In the genomic region with DNA sequence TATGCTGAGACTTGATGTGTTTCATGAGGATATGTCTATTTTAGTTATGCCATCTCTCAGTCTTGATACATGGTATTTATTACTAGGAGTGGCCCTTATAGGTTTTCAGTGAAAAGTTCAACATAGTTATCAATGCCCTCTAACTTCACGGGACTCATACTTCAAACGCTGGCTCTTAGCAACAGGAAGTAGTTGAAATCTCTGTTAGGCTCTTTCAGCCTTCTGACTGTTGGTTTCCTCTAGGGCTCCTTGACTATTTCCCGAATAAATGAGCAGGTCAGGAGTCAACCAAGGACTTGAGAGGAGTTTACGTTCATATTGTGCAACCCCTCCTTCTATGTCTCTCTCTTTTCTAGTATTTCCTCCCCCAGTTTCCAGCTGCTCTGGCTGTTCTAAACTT, we compare ENCODE assay signal across 13 cellular contexts.
DNase-seq lines count a peak whose midpoint lies in the region; ATAC-seq, FAIRE-seq and TF ChIP-seq lines count a peak whose summit lies in the region.
"Had no signal": no experiment of that assay in that cellular context is flagged by ENCODE, and none has a peak within 500 bp of the region (broad histone marks: within the 10 kb centered on the region; RNA-seq: fewer than 3 reads in every experiment).

No MANE protein-coding gene starts in this region.

- H3K27me3 Mint-ChIP-seq in type B pancreatic cell = no peaks in the 10 kb centered on the region

- H3K4me1 ChIP-seq in endothelial cell of umbilical vein (ENCODE audit: control insufficient read depth, extremely low read depth, insufficient read depth, low read length) (no peaks in the 10 kb centered on the region), left lung (peaks cover 0 to 4% of the 10 kb centered on the region in 2 donors), thyroid gland (no peaks in the 10 kb centered on the region)
- H3K4me1 ChIP-seq: BLaER1 treated with 17β-estradiol and CSF1 and Interleukin-3, amounts not matched to agents 10 nM and 100 nM; SJSA1 had no signal

- ATAC-seq in left lung = peak; percentile 88

- no peaks in the 10 kb centered on the region for H3K36me3 Mint-ChIP-seq in type B pancreatic cell

- H2AFZ ChIP-seq in endothelial cell of umbilical vein (ENCODE audit: low read depth, low read length) = no peak overlapping the region

- WGBS in thyroid gland, 2 donors = 23 to 25% methylated on average over 4 of the region's 4 CpGs

- dilution Hi-C loops in endothelial cell of umbilical vein (cut with MboI; ENCODE audit: extremely low pct_ligation_motif_present, low sequenced_read_pairs) = no loop called here

- H3K4me3 ChIP-seq in endothelial cell of umbilical vein (replicated peaks in 1 of 3; ENCODE audit: insufficient read depth in 1 of 3, low read depth in 1 of 3, low read length in 3 of 3) (no peak overlapping the region), left lung (no peak overlapping the region), thyroid gland (replicated peaks in 1 of 3) (no peak overlapping the region)
- H3K4me3 ChIP-seq: BLaER1 treated with 17β-estradiol and CSF1 and Interleukin-3, amounts not matched to agents 10 nM and 100 nM; SJSA1 had no signal

- no peaks in the 10 kb centered on the region for H3K9me3 Mint-ChIP-seq in type B pancreatic cell

- peak overlapping the region; percentile 7 for H3K4me3 Mint-ChIP-seq in type B pancreatic cell

- peaks cover 17% of the 10 kb centered on the region for H3K4me1 Mint-ChIP-seq in type B pancreatic cell (ENCODE audit: unreplicated experiment)

- POLR2A ChIA-PET in endothelial cell of umbilical vein (lab: Charles Lee) = no interaction called here

- no peaks in the 10 kb centered on the region for H3K9me1 ChIP-seq in endothelial cell of umbilical vein (replicated peaks; ENCODE audit: control insufficient read depth, extremely low read depth, insufficient read depth, low read length)

- H3K4me2 ChIP-seq in endothelial cell of umbilical vein (ENCODE audit: insufficient read depth, low read length) = no peak overlapping the region
- H3K4me2 ChIP-seq: BLaER1 treated with 17β-estradiol and CSF1 and Interleukin-3, amounts not matched to agents 10 nM and 100 nM had no signal

- no peaks in the 10 kb centered on the region for H4K20me1 ChIP-seq in endothelial cell of umbilical vein (replicated peaks; ENCODE audit: control insufficient read depth, extremely low read depth, insufficient read depth, low read length)
- H4K20me1 ChIP-seq: BLaER1 treated with 17β-estradiol and CSF1 and Interleukin-3, amounts not matched to agents 10 nM and 100 nM had no signal

- H3K27ac ChIP-seq in endothelial cell of umbilical vein (ENCODE audit: insufficient read depth, low read depth, low read length) (no peak overlapping the region), left lung (peak overlapping the region in 1 of 2 donors; percentile 33), thyroid gland (no peak overlapping the region)
- H3K27ac ChIP-seq: BLaER1 treated with 17β-estradiol and CSF1 and Interleukin-3, amounts not matched to agents 10 nM and 100 nM; SJSA1 had no signal

- H3K79me2 ChIP-seq in endothelial cell of umbilical vein (ENCODE audit: control insufficient read depth, insufficient read depth, low read length) = no peaks in the 10 kb centered on the region

- TF ChIP-seq CTCF in endothelial cell of umbilical vein (IDR thresholded peaks at IDR 0.05; ENCODE audit: extremely low read depth in 1 of 2, insufficient read depth in 1 of 2, low read depth in 1 of 2, low read length in 2 of 2) (no peak), left lung (IDR thresholded peaks at IDR 0.05) (no peak), type B pancreatic cell (conservative IDR thresholded peaks at IDR 0.05) (no peak), thyroid gland (IDR thresholded peaks at IDR 0.05) (no peak)

- H3K9me3 ChIP-seq in endothelial cell of umbilical vein (replicated peaks; ENCODE audit: control insufficient read depth, insufficient read depth, low read length) (no peaks in the 10 kb centered on the region), left lung (peaks cover 0 to 11% of the 10 kb centered on the region in 2 donors), thyroid gland (no peaks in the 10 kb centered on the region)
- H3K9me3 ChIP-seq: SJSA1 had no signal

- H3K27me3 ChIP-seq in endothelial cell of umbilical vein (ENCODE audit: control insufficient read depth in 2 of 2, insufficient read depth in 2 of 2, low read length in 2 of 2) (no peaks in the 10 kb centered on the region), left lung (no peaks in the 10 kb centered on the region), thyroid gland (no peaks in the 10 kb centered on the region)
- H3K27me3 ChIP-seq: BLaER1 treated with 17β-estradiol and CSF1 and Interleukin-3, amounts not matched to agents 10 nM and 100 nM; SJSA1 had no signal

- H3K9ac ChIP-seq in endothelial cell of umbilical vein (replicated peaks; ENCODE audit: extremely low read depth, insufficient read depth, low read length) = no peak overlapping the region
- H3K9ac ChIP-seq: BLaER1 treated with 17β-estradiol and CSF1 and Interleukin-3, amounts not matched to agents 10 nM and 100 nM had no signal

- CTCF ChIA-PET in endothelial cell of umbilical vein (lab: Charles Lee) = interaction anchor here (1.1 kb wide), 1 partner anchor 8 kb away, joined by 3 read pairs; no protein-coding TSS in a partner anchor

- peak overlapping the region; percentile 35 for H3K27ac Mint-ChIP-seq in type B pancreatic cell

- intact Hi-C loops in endothelial cell of umbilical vein (cut with micrococcal nuclease) (no loop called here), left lung (cut with DNase I) (no loop called here), thyroid gland (cut with DNase I) (no loop called here)

- TF ChIP-seq POLR2A in endothelial cell of umbilical vein (IDR thresholded peaks at IDR 0.05; ENCODE audit: low read depth, low read length) (no peak), thyroid gland (IDR thresholded peaks at IDR 0.05) (no peak)

- H3K36me3 ChIP-seq in endothelial cell of umbilical vein (ENCODE audit: control insufficient read depth in 2 of 2, extremely low read depth in 1 of 2, insufficient read depth in 2 of 2, low read length in 2 of 2) (no peaks in the 10 kb centered on the region), left lung (no peaks in the 10 kb centered on the region), thyroid gland (no peaks in the 10 kb centered on the region)
- H3K36me3 ChIP-seq: BLaER1 treated with 17β-estradiol and CSF1 and Interleukin-3, amounts not matched to agents 10 nM and 100 nM; SJSA1 had no signal

- no TSS peak for BruUV-seq in endothelial cell of umbilical vein (replicated peaks; lab: Mats Ljungman, UMichigan)

- peak; percentile 24 for DNase-seq in EH (ENCODE audit: low read depth)
- DNase-seq in endothelial cell of umbilical vein (ENCODE audit: low read depth, low spot score) = peak; percentile 2
- no peak for DNase-seq in left lung
- DNase-seq in type B pancreatic cell (ENCODE audit: extremely low spot score, unreplicated experiment) = no peak
- no peak for DNase-seq in NCI-H1105 (lab: John Stamatoyannopoulos, UW)
- DNase-seq in epidermal melanocyte (ENCODE audit: insufficient read length, low spot score) = no peak
- DNase-seq in thyroid gland = no peak
- DNase-seq: NCI-H1092 treated with DMSO at 0.1 percent for 48 hours, NCI-H1694, NCI-H345 had no signal

- FAIRE-seq in endothelial cell of umbilical vein (lab: Jason Lieb, UNC) = no peak
- FAIRE-seq: H54 had no signal

TF ChIP-seq in endothelial cell of umbilical vein, 7 proteins besides CTCF, POLR2A, EP300 and RAD21:
- no peak for TF ChIP-seq MYC (IDR thresholded peaks at IDR 0.05; ENCODE audit: low read depth, low read length)
- TF ChIP-seq, protein P1, sequence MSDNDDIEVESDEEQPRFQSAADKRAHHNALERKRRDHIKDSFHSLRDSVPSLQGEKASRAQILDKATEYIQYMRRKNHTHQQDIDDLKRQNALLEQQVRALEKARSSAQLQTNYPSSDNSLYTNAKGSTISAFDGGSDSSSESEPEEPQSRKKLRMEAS (IDR thresholded peaks at IDR 0.05; ENCODE audit: insufficient read depth, insufficient read length) = no peak
- no peak for TF ChIP-seq POLR2AphosphoS5 (IDR thresholded peaks at IDR 0.05; ENCODE audit: insufficient read depth, low read depth, low read length)
- TF ChIP-seq EZH2 (IDR thresholded peaks at IDR 0.05; ENCODE audit: borderline replicate concordance, low read depth, low read length, severe bottlenecking) = no peak
- TF ChIP-seq FOS (IDR thresholded peaks at IDR 0.05; ENCODE audit: borderline replicate concordance, insufficient read depth, low read length) = no peak
- TF ChIP-seq GATA2 (IDR thresholded peaks at IDR 0.05; ENCODE audit: insufficient read depth, insufficient read length, low read depth, low read length) = no peak
- no peak for TF ChIP-seq JUN (IDR thresholded peaks at IDR 0.05; ENCODE audit: borderline replicate concordance, insufficient read depth, insufficient read length, low read depth)

Comparison
In these comparisons a context has a peak if more than half of its experiments do, and no peak if none do; other contexts are left out.
1. DNase-seq: peak in EH (single experiment) and endothelial cell of umbilical vein (single experiment); none in left lung (0 of 2), type B pancreatic cell (single experiment), NCI-H1105 (single experiment), epidermal melanocyte (single experiment) and thyroid gland (0 of 2).